19 cellular contexts compared by ENCODE assay signal in the genomic region with DNA sequence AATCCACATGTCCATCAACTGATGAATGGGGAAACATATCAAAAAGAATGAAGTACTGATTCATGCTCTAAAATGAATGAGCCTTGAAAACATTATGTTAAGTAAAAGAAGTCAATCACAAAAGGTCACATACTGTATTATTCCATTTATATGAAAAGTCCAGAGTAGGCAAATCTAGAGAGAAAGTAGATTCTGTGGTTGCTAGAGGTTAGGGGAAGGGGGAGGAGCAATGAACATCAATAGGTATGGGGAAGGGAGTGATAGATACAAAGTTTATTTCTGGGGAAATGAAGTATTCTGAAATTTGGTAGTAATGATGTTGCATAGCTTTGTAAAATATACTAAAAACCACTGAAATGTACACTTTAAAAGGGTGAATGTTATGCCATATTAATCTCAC.
"Had no signal": no experiment of that assay in that cellular context is flagged by ENCODE, and none has a peak within 500 bp of the region (broad histone marks: within the 10 kb centered on the region; RNA-seq: fewer than 3 reads in every experiment).

No MANE protein-coding gene starts in this region.

- H3K4me3 Mint-ChIP-seq: naive B cell, nephron had no signal

- H3K36me3 Mint-ChIP-seq: naive B cell had no signal

- ATAC-seq: heart right ventricle, pancreas, right cardiac atrium had no signal

- H3K9me3 ChIP-seq: heart right ventricle, pancreas, stomach, thoracic aorta, transverse colon had no signal

- H3K27ac Mint-ChIP-seq: nephron, progenitor cell of endocrine pancreas had no signal

- H3K9me3 Mint-ChIP-seq: naive B cell, nephron had no signal

- DNase-seq: cortex of kidney; dorsolateral prefrontal cortex; effector CD8-positive, alpha-beta T cell; heart right ventricle; hypothalamus; kidney glomerular epithelial cell; mesendoderm; naive B cell; occipital lobe; pancreas; right cardiac atrium; small intestine; stimulated activated CD4-positive, alpha-beta T cell treated with anti-CD3 and anti-CD28 coated beads, Interleukin-12 subunit alpha, Interleukin-12 subunit beta, amount 100 ng/mL, for 4 hours; stomach; substantia nigra; transverse colon had no signal

- H3K27me3 Mint-ChIP-seq: naive B cell, progenitor cell of endocrine pancreas had no signal

- H3K4me1 Mint-ChIP-seq: naive B cell, nephron had no signal
